28 cellular contexts compared by ENCODE assay signal in genomic region chr11:115550291-115551059, GRCh38. TPM values are rescaled to one million over a fixed set of nuclear protein-coding genes. Genes with fewer than 3 reads are reported as not detected.
A peak's percentile ranks its signal among the peaks of the same experiment; 100 is the strongest.
DNase-seq lines count a peak whose midpoint lies in the region; ATAC-seq, FAIRE-seq and TF ChIP-seq lines count a peak whose summit lies in the region.
"Had no signal": no experiment of that assay in that cellular context is flagged by ENCODE, and none has a peak within 500 bp of the region (broad histone marks: within the 10 kb centered on the region; RNA-seq: fewer than 3 reads in every experiment).

No MANE protein-coding gene starts in this region.

- no peak overlapping the region for H4K12ac ChIP-seq in trophoblast cell (ENCODE audit: low read depth, low read length)

- in situ Hi-C loops in ACHN (cut with HindIII; ENCODE audit: low pct_ligation_motif_present, low pct_unique_long_range_greater_than_20kb, low sequenced_read_pairs), result no loop called here

- WGBS in trophoblast cell (ENCODE audit: extremely low coverage, insufficient coverage, insufficient read length), result no CpG with 5 or more reads among the region's 17 CpGs

- ATAC-seq in left lobe of liver, result no peak
- no peak for ATAC-seq in activated CD8-positive, alpha-beta memory T cell treated with anti-CD3 and anti-CD28 coated beads, Interleukin-2, amount 10 ng/mL, durations not matched to agents 7 days and 5 days
- ATAC-seq: activated T-helper 17 cell treated with anti-CD3 and anti-CD28 coated beads, Interleukin-2, amount 50 U/mL, for 72 hours; gastrocnemius medialis; natural killer cell had no signal

- peak overlapping the region; percentile 27 for H3K27ac Mint-ChIP-seq in astrocyte (ENCODE audit: unreplicated experiment)
- H3K27ac Mint-ChIP-seq in activated CD8-positive, alpha-beta memory T cell treated with anti-CD3 and anti-CD28 coated beads, Interleukin-2, amount 10 ng/mL, durations not matched to agents 7 days and 5 days, result no peak overlapping the region
- H3K27ac Mint-ChIP-seq: activated CD4-positive, alpha-beta memory T cell treated with anti-CD3 and anti-CD28 coated beads, Interleukin-2, amount 10 ng/mL, durations not matched to agents 7 days and 5 days; activated T-helper 17 cell treated with anti-CD3 and anti-CD28 coated beads, Interleukin-2, amount 50 U/mL, for 72 hours; CD14-positive monocyte; GM23338; HFFc6; natural killer cell; T-helper 2 cell treated with Interferon-gamma antibody and Interleukin-4, amounts not matched to agents 5 μg/mL and 100 μg/mL, for 36 hours had no signal

- H3K4me3 Mint-ChIP-seq in astrocyte (ENCODE audit: unreplicated experiment), result no peak overlapping the region
- H3K4me3 Mint-ChIP-seq in activated CD8-positive, alpha-beta memory T cell treated with anti-CD3 and anti-CD28 coated beads, Interleukin-2, amount 10 ng/mL, durations not matched to agents 7 days and 5 days, result no peak overlapping the region
- H3K4me3 Mint-ChIP-seq: activated CD4-positive, alpha-beta memory T cell treated with anti-CD3 and anti-CD28 coated beads, Interleukin-2, amount 10 ng/mL, durations not matched to agents 7 days and 5 days; activated T-helper 17 cell treated with anti-CD3 and anti-CD28 coated beads, Interleukin-2, amount 50 U/mL, for 72 hours; CD14-positive monocyte; GM23338; HFFc6; natural killer cell; T-helper 2 cell treated with Interferon-gamma antibody and Interleukin-4, amounts not matched to agents 5 μg/mL and 100 μg/mL, for 36 hours had no signal

- no peaks in the 10 kb centered on the region for H4K20me1 ChIP-seq in astrocyte (ENCODE audit: insufficient read depth, low read length)

- H2BK120ac ChIP-seq in trophoblast cell (ENCODE audit: insufficient read depth, low read length, poor library complexity), result no peak overlapping the region

- FAIRE-seq in astrocyte (lab: Jason Lieb, UNC), result no peak
- FAIRE-seq: GM18507, small intestine had no signal

- H3K4me2 ChIP-seq in astrocyte (ENCODE audit: low read length), result no peak overlapping the region
- H3K4me2 ChIP-seq in trophoblast cell (ENCODE audit: low read length), result no peak overlapping the region
- H3K4me2 ChIP-seq: GM23338 had no signal

- H2BK5ac ChIP-seq in trophoblast cell (ENCODE audit: low read depth, low read length, poor library complexity), result no peak overlapping the region

- no peak overlapping the region for H3K23ac ChIP-seq in trophoblast cell (ENCODE audit: low read length)

- H3K36me3 Mint-ChIP-seq in astrocyte (ENCODE audit: low read depth, unreplicated experiment), result no peaks in the 10 kb centered on the region
- H3K36me3 Mint-ChIP-seq in activated CD8-positive, alpha-beta memory T cell treated with anti-CD3 and anti-CD28 coated beads, Interleukin-2, amount 10 ng/mL, durations not matched to agents 7 days and 5 days, result no peaks in the 10 kb centered on the region
- H3K36me3 Mint-ChIP-seq: CD14-positive monocyte, natural killer cell had no signal

- H3K27me3 ChIP-seq in astrocyte (ENCODE audit: insufficient read depth, low read length) (no peaks in the 10 kb centered on the region), trophoblast cell (ENCODE audit: insufficient read depth, low read length) (no peaks in the 10 kb centered on the region)
- H3K27me3 ChIP-seq: brain microvascular endothelial cell, dorsolateral prefrontal cortex, gastrocnemius medialis, stomach, tibial artery had no signal

- no peak overlapping the region for H4K91ac ChIP-seq in trophoblast cell (ENCODE audit: low read depth, low read length)

- H3K9me3 ChIP-seq in astrocyte (ENCODE audit: insufficient read depth, low read depth, low read length), result no peaks in the 10 kb centered on the region
- H3K9me3 ChIP-seq in trophoblast cell (ENCODE audit: insufficient read depth, low read depth, low read length), result no peaks in the 10 kb centered on the region
- H3K9me3 ChIP-seq: gastrocnemius medialis, stomach, tibial artery had no signal

- H2AK5ac ChIP-seq in trophoblast cell (ENCODE audit: low read length), result no peak overlapping the region

- CTCF ChIA-PET in activated CD8-positive, alpha-beta memory T cell treated with anti-CD3 and anti-CD28 coated beads, Interleukin-2, amount 10 ng/mL, durations not matched to agents 7 days and 5 days (lab: Charles Lee), result no interaction called here

- no peak overlapping the region for H3K4ac ChIP-seq in trophoblast cell (ENCODE audit: low read depth, low read length)

- H3K79me2 ChIP-seq in astrocyte (ENCODE audit: insufficient read depth, low read length), result no peaks in the 10 kb centered on the region
- H3K79me2 ChIP-seq in trophoblast cell (ENCODE audit: control insufficient read depth, insufficient read depth, low read length, poor library complexity), result no peaks in the 10 kb centered on the region

- H3K9me3 Mint-ChIP-seq in astrocyte (ENCODE audit: unreplicated experiment), result no peaks in the 10 kb centered on the region
- peaks cover 2% of the 10 kb centered on the region for H3K9me3 Mint-ChIP-seq in activated CD8-positive, alpha-beta memory T cell treated with anti-CD3 and anti-CD28 coated beads, Interleukin-2, amount 10 ng/mL, durations not matched to agents 7 days and 5 days (ENCODE audit: low read depth)
- H3K9me3 Mint-ChIP-seq: activated CD4-positive, alpha-beta memory T cell treated with anti-CD3 and anti-CD28 coated beads, Interleukin-2, amount 10 ng/mL, durations not matched to agents 7 days and 5 days; activated T-helper 17 cell treated with anti-CD3 and anti-CD28 coated beads, Interleukin-2, amount 50 U/mL, for 72 hours; GM23338; T-helper 2 cell treated with Interferon-gamma antibody and Interleukin-4, amounts not matched to agents 5 μg/mL and 100 μg/mL, for 36 hours had no signal

- H3K27ac ChIP-seq in astrocyte (ENCODE audit: low read depth, low read length) (no peak overlapping the region), trophoblast cell (ENCODE audit: low read depth, low read length) (no peak overlapping the region)
- H3K27ac ChIP-seq: brain microvascular endothelial cell, dorsolateral prefrontal cortex, gastrocnemius medialis, stomach, tibial artery had no signal

- H3K9ac ChIP-seq in astrocyte (ENCODE audit: low read length) (no peak overlapping the region), trophoblast cell (ENCODE audit: low read length) (no peak overlapping the region)

- peaks cover 13% of the 10 kb centered on the region for H3K4me1 Mint-ChIP-seq in astrocyte (ENCODE audit: low read depth, unreplicated experiment)
- no peaks in the 10 kb centered on the region for H3K4me1 Mint-ChIP-seq in activated CD8-positive, alpha-beta memory T cell treated with anti-CD3 and anti-CD28 coated beads, Interleukin-2, amount 10 ng/mL, durations not matched to agents 7 days and 5 days
- H3K4me1 Mint-ChIP-seq: activated CD4-positive, alpha-beta memory T cell treated with anti-CD3 and anti-CD28 coated beads, Interleukin-2, amount 10 ng/mL, durations not matched to agents 7 days and 5 days; activated T-helper 17 cell treated with anti-CD3 and anti-CD28 coated beads, Interleukin-2, amount 50 U/mL, for 72 hours; CD14-positive monocyte; natural killer cell had no signal

- no peak overlapping the region for H3K18ac ChIP-seq in trophoblast cell (ENCODE audit: low read length)

- H2AFZ ChIP-seq in astrocyte (ENCODE audit: low read depth, low read length) (no peak overlapping the region), trophoblast cell (ENCODE audit: insufficient read depth, low read length, poor library complexity) (no peak overlapping the region)

- H3K36me3 ChIP-seq in astrocyte (ENCODE audit: insufficient read depth, low read length) (no peaks in the 10 kb centered on the region), trophoblast cell (ENCODE audit: control insufficient read depth in 1 of 2, insufficient read depth in 2 of 2, low read length in 2 of 2) (no peaks in the 10 kb centered on the region)
- H3K36me3 ChIP-seq: brain microvascular endothelial cell, gastrocnemius medialis, stomach, tibial artery had no signal

- H4K8ac ChIP-seq in trophoblast cell (ENCODE audit: low read depth, low read length), result no peak overlapping the region

- no peak overlapping the region for H3K4me3 ChIP-seq in astrocyte (ENCODE audit: insufficient read depth, low read depth, low read length)
- H3K4me3 ChIP-seq in trophoblast cell (ENCODE audit: low read depth, low read length), result no peak overlapping the region
- H3K4me3 ChIP-seq: dorsolateral prefrontal cortex, gastrocnemius medialis, GM23338, stomach, tibial artery had no signal

- H3K27me3 Mint-ChIP-seq in astrocyte (ENCODE audit: low read depth, unreplicated experiment), result peaks cover 8% of the 10 kb centered on the region
- no peaks in the 10 kb centered on the region for H3K27me3 Mint-ChIP-seq in activated CD8-positive, alpha-beta memory T cell treated with anti-CD3 and anti-CD28 coated beads, Interleukin-2, amount 10 ng/mL, durations not matched to agents 7 days and 5 days
- H3K27me3 Mint-ChIP-seq: activated CD4-positive, alpha-beta memory T cell treated with anti-CD3 and anti-CD28 coated beads, Interleukin-2, amount 10 ng/mL, durations not matched to agents 7 days and 5 days had no signal

- peak overlapping the region; percentile 15 for H2BK12ac ChIP-seq in trophoblast cell (ENCODE audit: low read length)

- no peak for TF ChIP-seq CTCF in astrocyte (IDR thresholded peaks at IDR 0.05; ENCODE audit: insufficient read depth, low read depth, low read length)

- no peaks in the 10 kb centered on the region for H3K79me1 ChIP-seq in trophoblast cell (ENCODE audit: low read length)

- no peaks in the 10 kb centered on the region for H3K4me1 ChIP-seq in astrocyte (ENCODE audit: insufficient read depth, low read length)
- H3K4me1 ChIP-seq in trophoblast cell (ENCODE audit: control insufficient read depth in 1 of 2, insufficient read depth in 2 of 2, low read length in 2 of 2), result peaks cover 3 to 5% of the 10 kb centered on the region in 2 experiments
- H3K4me1 ChIP-seq: tibial artery had no signal

- H3K14ac ChIP-seq in trophoblast cell (ENCODE audit: low read length), result no peak overlapping the region

- DNase-seq in ACHN (peak; percentile 63), astrocyte (ENCODE audit: low read depth) (peak; percentile 25), kidney glomerular epithelial cell (lab: John Stamatoyannopoulos, UW) (peak; percentile 47), trophoblast cell (no peak), middle frontal gyrus (ENCODE audit: extremely low spot score, low spot score) (no peak), left lobe of liver (ENCODE audit: low spot score) (no peak)
- DNase-seq in stimulated activated CD4-positive, alpha-beta T cell treated with anti-CD3 and anti-CD28 coated beads, Interleukin-4, amount 100 ng/mL, for 4 hours, result no peak
- no peak for DNase-seq in activated CD8-positive, alpha-beta memory T cell treated with anti-CD3 and anti-CD28 coated beads, Interleukin-2, amount 10 ng/mL, durations not matched to agents 7 days and 5 days
- DNase-seq: activated CD4-positive, alpha-beta memory T cell treated with anti-CD3 and anti-CD28 coated beads, Interleukin-2, amount 10 ng/mL, durations not matched to agents 7 days and 5 days; activated naive CD4-positive, alpha-beta T cell treated with anti-CD3 and anti-CD28 coated beads, Interleukin-2, amount 50 U/mL, for 16 hours; brain microvascular endothelial cell; Calu3; dorsolateral prefrontal cortex; gastrocnemius medialis; HFFc6; hippocampal formation; natural killer cell; NCI-H1092 treated with DMSO at 0.1 percent for 48 hours; NCI-H1694 treated with DMSO at 0.1 percent for 48 hours; small intestine; stimulated activated CD8-positive, alpha-beta memory T cell treated with anti-CD3 and anti-CD28 coated beads, Interleukin-4, amount 100 ng/mL, for 48 hours; stomach; tibial artery had no signal

RNA-seq across cellular contexts. Expression of gene CADM1, which starts 46.3 kb away (rescaled TPM):
- 414 and 491 TPM in 2 replicates for total RNA-seq in astrocyte
- 70.4 and 73.0 TPM in 2 replicates for polyA plus RNA-seq in trophoblast cell (2013)
- 27.2 TPM for total RNA-seq in left lobe of liver
- total RNA-seq in activated CD8-positive, alpha-beta memory T cell treated with anti-CD3 and anti-CD28 coated beads, Interleukin-2, amount 10 ng/mL, durations not matched to agents 7 days and 5 days, result 1 to 10 TPM in 1 of 2 experiments, under 1 TPM in 1; 0.76 to 1.2 TPM
- total RNA-seq: HFFc6 had no signal
- polyA plus RNA-seq: CD14-positive monocyte had no signal

Comparison
In these comparisons a context has a peak if more than half of its experiments do, and no peak if none do; other contexts are left out.
1. DNase-seq: peak in ACHN (single experiment), astrocyte (single experiment) and kidney glomerular epithelial cell (single experiment); none in trophoblast cell (0 of 2), middle frontal gyrus (single experiment), stimulated activated CD4-positive, alpha-beta T cell treated with anti-CD3 and anti-CD28 coated beads, Interleukin-4, amount 100 ng/mL, for 4 hours (0 of 2), left lobe of liver (single experiment) and activated CD8-positive, alpha-beta memory T cell treated with anti-CD3 and anti-CD28 coated beads, Interleukin-2, amount 10 ng/mL, durations not matched to agents 7 days and 5 days (single experiment).
2. RNA of gene CADM1, which starts 46.3 kb away (total RNA-seq): 414 to 491 TPM in astrocyte; 27.2 TPM in left lobe of liver (single experiment) and 0.76 to 1.2 TPM in activated CD8-positive, alpha-beta memory T cell treated with anti-CD3 and anti-CD28 coated beads, Interleukin-2, amount 10 ng/mL, durations not matched to agents 7 days and 5 days; every median in the first group is over 10 times any median in the second.